Comparison of ENCODE assay signal across 2 cellular contexts in the genomic region with DNA sequence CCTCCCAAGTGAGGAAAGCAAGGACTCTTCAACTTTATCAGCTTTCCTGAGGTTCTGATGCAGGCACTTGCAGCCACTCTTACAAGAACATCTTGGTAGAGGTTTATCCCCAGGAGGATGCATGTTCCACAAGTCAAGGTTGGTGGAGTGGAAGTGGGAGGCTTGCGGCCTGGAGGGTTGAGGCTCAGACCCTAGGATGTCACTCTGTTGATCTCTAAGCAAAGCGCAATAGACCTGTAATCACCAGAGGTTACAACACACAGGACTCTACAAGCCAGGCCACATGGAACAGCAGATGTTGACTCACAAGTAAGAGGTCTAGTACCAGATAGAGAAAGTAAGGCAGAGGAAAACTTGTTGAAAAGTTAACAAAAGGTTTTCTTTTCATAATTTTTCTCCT.
TF ChIP-seq lines count a peak whose summit lies in the region.

No MANE protein-coding gene starts in this region.

TF ChIP-seq in IMR-90, 13 proteins besides CTCF, POLR2A, EP300 and RAD21:
- TF ChIP-seq, protein P1, sequence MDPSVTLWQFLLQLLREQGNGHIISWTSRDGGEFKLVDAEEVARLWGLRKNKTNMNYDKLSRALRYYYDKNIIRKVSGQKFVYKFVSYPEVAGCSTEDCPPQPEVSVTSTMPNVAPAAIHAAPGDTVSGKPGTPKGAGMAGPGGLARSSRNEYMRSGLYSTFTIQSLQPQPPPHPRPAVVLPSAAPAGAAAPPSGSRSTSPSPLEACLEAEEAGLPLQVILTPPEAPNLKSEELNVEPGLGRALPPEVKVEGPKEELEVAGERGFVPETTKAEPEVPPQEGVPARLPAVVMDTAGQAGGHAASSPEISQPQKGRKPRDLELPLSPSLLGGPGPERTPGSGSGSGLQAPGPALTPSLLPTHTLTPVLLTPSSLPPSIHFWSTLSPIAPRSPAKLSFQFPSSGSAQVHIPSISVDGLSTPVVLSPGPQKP (IDR thresholded peaks at IDR 0.05; ENCODE audit: borderline replicate concordance, low read depth, low read length): no peak
- TF ChIP-seq RFX5 (IDR thresholded peaks at IDR 0.05; ENCODE audit: low read depth, low read length): no peak
- peak; percentile 71 for TF ChIP-seq CEBPB (IDR thresholded peaks at IDR 0.05; ENCODE audit: low read depth, low read length)

TF ChIP-seq in GM12878, 131 proteins besides CTCF, POLR2A, EP300 and RAD21:
- TF ChIP-seq, protein P2, sequence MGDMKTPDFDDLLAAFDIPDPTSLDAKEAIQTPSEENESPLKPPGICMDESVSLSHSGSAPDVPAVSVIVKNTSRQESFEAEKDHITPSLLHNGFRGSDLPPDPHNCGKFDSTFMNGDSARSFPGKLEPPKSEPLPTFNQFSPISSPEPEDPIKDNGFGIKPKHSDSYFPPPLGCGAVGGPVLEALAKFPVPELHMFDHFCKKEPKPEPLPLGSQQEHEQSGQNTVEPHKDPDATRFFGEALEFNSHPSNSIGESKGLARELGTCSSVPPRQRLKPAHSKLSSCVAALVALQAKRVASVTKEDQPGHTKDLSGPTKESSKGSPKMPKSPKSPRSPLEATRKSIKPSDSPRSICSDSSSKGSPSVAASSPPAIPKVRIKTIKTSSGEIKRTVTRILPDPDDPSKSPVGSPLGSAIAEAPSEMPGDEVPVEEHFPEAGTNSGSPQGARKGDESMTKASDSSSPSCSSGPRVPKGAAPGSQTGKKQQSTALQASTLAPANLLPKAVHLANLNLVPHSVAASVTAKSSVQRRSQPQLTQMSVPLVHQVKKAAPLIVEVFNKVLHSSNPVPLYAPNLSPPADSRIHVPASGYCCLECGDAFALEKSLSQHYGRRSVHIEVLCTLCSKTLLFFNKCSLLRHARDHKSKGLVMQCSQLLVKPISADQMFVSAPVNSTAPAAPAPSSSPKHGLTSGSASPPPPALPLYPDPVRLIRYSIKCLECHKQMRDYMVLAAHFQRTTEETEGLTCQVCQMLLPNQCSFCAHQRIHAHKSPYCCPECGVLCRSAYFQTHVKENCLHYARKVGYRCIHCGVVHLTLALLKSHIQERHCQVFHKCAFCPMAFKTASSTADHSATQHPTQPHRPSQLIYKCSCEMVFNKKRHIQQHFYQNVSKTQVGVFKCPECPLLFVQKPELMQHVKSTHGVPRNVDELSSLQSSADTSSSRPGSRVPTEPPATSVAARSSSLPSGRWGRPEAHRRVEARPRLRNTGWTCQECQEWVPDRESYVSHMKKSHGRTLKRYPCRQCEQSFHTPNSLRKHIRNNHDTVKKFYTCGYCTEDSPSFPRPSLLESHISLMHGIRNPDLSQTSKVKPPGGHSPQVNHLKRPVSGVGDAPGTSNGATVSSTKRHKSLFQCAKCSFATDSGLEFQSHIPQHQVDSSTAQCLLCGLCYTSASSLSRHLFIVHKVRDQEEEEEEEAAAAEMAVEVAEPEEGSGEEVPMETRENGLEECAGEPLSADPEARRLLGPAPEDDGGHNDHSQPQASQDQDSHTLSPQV (IDR thresholded peaks at IDR 0.05): no peak
- TF ChIP-seq JUND (IDR thresholded peaks at IDR 0.05; ENCODE audit: low read depth, low read length) (no peak), USF1 (IDR thresholded peaks at IDR 0.05; ENCODE audit: borderline replicate concordance, extremely low read length, insufficient read depth, low read depth, low read length) (no peak), EZH2 (IDR thresholded peaks at IDR 0.05; ENCODE audit: borderline replicate concordance, control insufficient read depth, low read depth, low read length) (no peak), WRNIP1 (IDR thresholded peaks at IDR 0.05; ENCODE audit: borderline replicate concordance, low read depth, low read length) (no peak), RAD51 (IDR thresholded peaks at IDR 0.05) (no peak), BCL11A (IDR thresholded peaks at IDR 0.05; ENCODE audit: low read depth, low read length) (no peak), SMAD5 (IDR thresholded peaks at IDR 0.05; ENCODE audit: low read depth) (no peak), NFYA (IDR thresholded peaks at IDR 0.05; ENCODE audit: borderline replicate concordance, low read depth, low read length) (no peak), HDAC2 (IDR thresholded peaks at IDR 0.05) (no peak), NBN (IDR thresholded peaks at IDR 0.05) (no peak), ZNF207 (IDR thresholded peaks at IDR 0.05; ENCODE audit: borderline replicate concordance) (no peak), POLR2AphosphoS5 (IDR thresholded peaks at IDR 0.05; ENCODE audit: low read length) (no peak), YY1 (IDR thresholded peaks at IDR 0.05; ENCODE audit: low read depth, low read length) (no peak)
- TF ChIP-seq, protein P3, sequence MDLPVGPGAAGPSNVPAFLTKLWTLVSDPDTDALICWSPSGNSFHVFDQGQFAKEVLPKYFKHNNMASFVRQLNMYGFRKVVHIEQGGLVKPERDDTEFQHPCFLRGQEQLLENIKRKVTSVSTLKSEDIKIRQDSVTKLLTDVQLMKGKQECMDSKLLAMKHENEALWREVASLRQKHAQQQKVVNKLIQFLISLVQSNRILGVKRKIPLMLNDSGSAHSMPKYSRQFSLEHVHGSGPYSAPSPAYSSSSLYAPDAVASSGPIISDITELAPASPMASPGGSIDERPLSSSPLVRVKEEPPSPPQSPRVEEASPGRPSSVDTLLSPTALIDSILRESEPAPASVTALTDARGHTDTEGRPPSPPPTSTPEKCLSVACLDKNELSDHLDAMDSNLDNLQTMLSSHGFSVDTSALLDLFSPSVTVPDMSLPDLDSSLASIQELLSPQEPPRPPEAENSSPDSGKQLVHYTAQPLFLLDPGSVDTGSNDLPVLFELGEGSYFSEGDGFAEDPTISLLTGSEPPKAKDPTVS (IDR thresholded peaks at IDR 0.05; ENCODE audit: low read depth, low read length): no peak
- TF ChIP-seq, protein P4, sequence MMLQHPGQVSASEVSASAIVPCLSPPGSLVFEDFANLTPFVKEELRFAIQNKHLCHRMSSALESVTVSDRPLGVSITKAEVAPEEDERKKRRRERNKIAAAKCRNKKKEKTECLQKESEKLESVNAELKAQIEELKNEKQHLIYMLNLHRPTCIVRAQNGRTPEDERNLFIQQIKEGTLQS (IDR thresholded peaks at IDR 0.05; ENCODE audit: borderline replicate concordance, extremely low read depth, low read depth, low read length): no peak
- TF ChIP-seq, protein P5, sequence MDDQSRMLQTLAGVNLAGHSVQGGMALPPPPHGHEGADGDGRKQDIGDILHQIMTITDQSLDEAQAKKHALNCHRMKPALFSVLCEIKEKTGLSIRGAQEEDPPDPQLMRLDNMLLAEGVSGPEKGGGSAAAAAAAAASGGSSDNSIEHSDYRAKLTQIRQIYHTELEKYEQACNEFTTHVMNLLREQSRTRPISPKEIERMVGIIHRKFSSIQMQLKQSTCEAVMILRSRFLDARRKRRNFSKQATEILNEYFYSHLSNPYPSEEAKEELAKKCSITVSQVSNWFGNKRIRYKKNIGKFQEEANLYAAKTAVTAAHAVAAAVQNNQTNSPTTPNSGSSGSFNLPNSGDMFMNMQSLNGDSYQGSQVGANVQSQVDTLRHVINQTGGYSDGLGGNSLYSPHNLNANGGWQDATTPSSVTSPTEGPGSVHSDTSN (IDR thresholded peaks at IDR 0.05; ENCODE audit: insufficient replicate concordance, low read depth, low read length): no peak
